Comparison of ENCODE assay signal across 13 cellular contexts in genomic region chr18:44823782-44824181, GRCh38.
DNase-seq lines count a peak whose midpoint lies in the region; ATAC-seq and TF ChIP-seq lines count a peak whose summit lies in the region.
"Had no signal": no experiment of that assay in that cellular context is flagged by ENCODE, and none has a peak within 500 bp of the region (broad histone marks: within the 10 kb centered on the region; RNA-seq: fewer than 3 reads in every experiment).

No MANE protein-coding gene starts in this region.

- no peaks in the 10 kb centered on the region for H3K36me3 ChIP-seq in CD8-positive, alpha-beta T cell (ENCODE audit: insufficient read depth, low read length)
- H3K36me3 ChIP-seq: BLaER1 treated with 17β-estradiol and CSF1 and Interleukin-3, amounts not matched to agents 10 nM and 100 nM; neural progenitor cell had no signal

- POLR2A ChIA-PET in CD8-positive, alpha-beta T cell (lab: Charles Lee) = no interaction called here

- H3K4me1 ChIP-seq in CD8-positive, alpha-beta T cell (ENCODE audit: insufficient read depth, low read length) = no peaks in the 10 kb centered on the region

- H3K36me3 Mint-ChIP-seq in CD8-positive, alpha-beta T cell = no peaks in the 10 kb centered on the region
- H3K36me3 Mint-ChIP-seq in progenitor cell of endocrine pancreas (ENCODE audit: insufficient read depth) (peaks cover 2% of the 10 kb centered on the region), glutamatergic neuron (ENCODE audit: unreplicated experiment) (no peaks in the 10 kb centered on the region)

- no peak overlapping the region for H3K27ac Mint-ChIP-seq in CD8-positive, alpha-beta T cell
- no peak overlapping the region for H3K27ac Mint-ChIP-seq in progenitor cell of endocrine pancreas
- H3K27ac Mint-ChIP-seq in glutamatergic neuron (ENCODE audit: unreplicated experiment) = no peak overlapping the region
- H3K27ac Mint-ChIP-seq: neural progenitor cell had no signal

- no peak for TF ChIP-seq CTCF in CD8-positive, alpha-beta T cell (IDR thresholded peaks at IDR 0.05)
- TF ChIP-seq CTCF in progenitor cell of endocrine pancreas (IDR thresholded peaks at IDR 0.05; ENCODE audit: unreplicated experiment) (no peak), glutamatergic neuron (IDR thresholded peaks at IDR 0.05; ENCODE audit: partially characterized antibody, unreplicated experiment) (no peak)

- no peak for ATAC-seq in CD8-positive, alpha-beta T cell

- CTCF ChIA-PET in CD8-positive, alpha-beta T cell (lab: Charles Lee) = no interaction called here

- DNase-seq in activated T-cell treated with anti-CD3 and anti-CD28 coated beads for 48 hours (ENCODE audit: low read depth) (peak; percentile 18), RPMI7951 (ENCODE audit: low read depth) (peak; percentile 76), fibroblast of peridontal ligament (ENCODE audit: extremely low read depth) (peak; percentile 31), stromal cell of bone marrow (ENCODE audit: low read depth) (peak; percentile 33), progenitor cell of endocrine pancreas (ENCODE audit: low spot score, unreplicated experiment) (no peak), glutamatergic neuron (no peak)
- no peak for DNase-seq in activated T-cell treated with anti-CD3 and anti-CD28 coated beads, Interleukin-2, amount 50 U/mL, for 1 hour
- no peak for DNase-seq in CD8-positive, alpha-beta T cell
- DNase-seq: NCI-H187 treated with DMSO at 0.1 percent for 48 hours; SHP77; stimulated activated CD4-positive, alpha-beta T cell treated with anti-CD3 and anti-CD28 coated beads, Interleukin-4, amount 100 ng/mL, for 4 hours had no signal

- no peak overlapping the region for H3K4me3 Mint-ChIP-seq in CD8-positive, alpha-beta T cell
- H3K4me3 Mint-ChIP-seq in progenitor cell of endocrine pancreas (ENCODE audit: low read depth) (no peak overlapping the region), glutamatergic neuron (ENCODE audit: unreplicated experiment) (no peak overlapping the region)
- H3K4me3 Mint-ChIP-seq: neural progenitor cell had no signal

- no peak overlapping the region for H3K4me3 ChIP-seq in CD8-positive, alpha-beta T cell (ENCODE audit: low read depth, low read length)
- H3K4me3 ChIP-seq: BLaER1 treated with 17β-estradiol and CSF1 and Interleukin-3, amounts not matched to agents 10 nM and 100 nM; neural progenitor cell had no signal

- no peaks in the 10 kb centered on the region for H3K27me3 ChIP-seq in CD8-positive, alpha-beta T cell (ENCODE audit: insufficient read depth, low read length)
- H3K27me3 ChIP-seq: BLaER1 treated with 17β-estradiol and CSF1 and Interleukin-3, amounts not matched to agents 10 nM and 100 nM; neural progenitor cell had no signal

- intact Hi-C loops in CD8-positive, alpha-beta T cell (cut with DNase I, micrococcal nuclease) = no loop called here

- no peaks in the 10 kb centered on the region for H3K4me1 Mint-ChIP-seq in CD8-positive, alpha-beta T cell (ENCODE audit: low read depth)
- H3K4me1 Mint-ChIP-seq in progenitor cell of endocrine pancreas (ENCODE audit: low read depth) (peaks cover 19% of the 10 kb centered on the region), glutamatergic neuron (ENCODE audit: low read depth, unreplicated experiment) (peaks cover 44% of the 10 kb centered on the region)

- no peaks in the 10 kb centered on the region for H3K9me3 Mint-ChIP-seq in CD8-positive, alpha-beta T cell
- H3K9me3 Mint-ChIP-seq in progenitor cell of endocrine pancreas (ENCODE audit: low read depth) = no peaks in the 10 kb centered on the region
- H3K9me3 Mint-ChIP-seq in glutamatergic neuron (ENCODE audit: unreplicated experiment) = peaks cover 3% of the 10 kb centered on the region

- no peak overlapping the region for H3K27ac ChIP-seq in CD8-positive, alpha-beta T cell (ENCODE audit: low read depth, low read length)
- H3K27ac ChIP-seq: BLaER1 treated with 17β-estradiol and CSF1 and Interleukin-3, amounts not matched to agents 10 nM and 100 nM; neural progenitor cell had no signal

- H3K27me3 Mint-ChIP-seq in CD8-positive, alpha-beta T cell (ENCODE audit: low read depth) = no peaks in the 10 kb centered on the region
- H3K27me3 Mint-ChIP-seq in progenitor cell of endocrine pancreas (no peaks in the 10 kb centered on the region), glutamatergic neuron (ENCODE audit: unreplicated experiment) (peaks cover 3% of the 10 kb centered on the region)

- no peaks in the 10 kb centered on the region for H3K9me3 ChIP-seq in CD8-positive, alpha-beta T cell (ENCODE audit: low read length)

Comparison
In these comparisons a context has a peak if more than half of its experiments do, and no peak if none do; other contexts are left out.
1. DNase-seq: peak in activated T-cell treated with anti-CD3 and anti-CD28 coated beads for 48 hours (single experiment), RPMI7951 (single experiment), fibroblast of peridontal ligament (single experiment) and stromal cell of bone marrow (single experiment); none in activated T-cell treated with anti-CD3 and anti-CD28 coated beads, Interleukin-2, amount 50 U/mL, for 1 hour (single experiment), CD8-positive, alpha-beta T cell (0 of 7), progenitor cell of endocrine pancreas (single experiment) and glutamatergic neuron (single experiment).